1 cellular context compared by ENCODE assay signal in genomic region chr6:113632220-113632864, GRCh38.
TF ChIP-seq lines count a peak whose summit lies in the region.

No MANE protein-coding gene starts in this region.

TF ChIP-seq in SK-N-SH, 30 proteins besides CTCF, POLR2A, EP300 and RAD21 (continued from another document):
- TF ChIP-seq PBX3 (IDR thresholded peaks at IDR 0.05) (peak; percentile 86), FOSL2 (IDR thresholded peaks at IDR 0.05; ENCODE audit: borderline replicate concordance, low read depth) (peak; percentile 71), TEAD4 (IDR thresholded peaks at IDR 0.05; ENCODE audit: borderline replicate concordance, insufficient read depth) (peak; percentile 59), ELF1 (IDR thresholded peaks at IDR 0.05) (peak; percentile 28; the same call in 1 of the 2 replicates), IRF3 (IDR thresholded peaks at IDR 0.05; ENCODE audit: low read depth, low read length) (no peak), MAX (IDR thresholded peaks at IDR 0.05; ENCODE audit: low read depth) (peak; percentile 38; the same call in 1 of the 2 replicates), SIN3A (IDR thresholded peaks at IDR 0.05; ENCODE audit: borderline replicate concordance, low read depth, low read length) (peak; percentile 44; the same call in 1 of the 2 replicates), NFIC (IDR thresholded peaks at IDR 0.05; ENCODE audit: borderline replicate concordance) (peak; percentile 79)
- TF ChIP-seq, protein P1, sequence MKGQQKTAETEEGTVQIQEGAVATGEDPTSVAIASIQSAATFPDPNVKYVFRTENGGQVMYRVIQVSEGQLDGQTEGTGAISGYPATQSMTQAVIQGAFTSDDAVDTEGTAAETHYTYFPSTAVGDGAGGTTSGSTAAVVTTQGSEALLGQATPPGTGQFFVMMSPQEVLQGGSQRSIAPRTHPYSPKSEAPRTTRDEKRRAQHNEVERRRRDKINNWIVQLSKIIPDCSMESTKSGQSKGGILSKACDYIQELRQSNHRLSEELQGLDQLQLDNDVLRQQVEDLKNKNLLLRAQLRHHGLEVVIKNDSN (IDR thresholded peaks at IDR 0.05; ENCODE audit: borderline replicate concordance, low read depth), result 0 out of 2 replicates have a peak, but pooled peaks have one; percentile 10
